In genomic region chr1:230978491-230979388, GRCh38 we compare ENCODE assay signal across 1 cellular context.
TF ChIP-seq lines count a peak whose summit lies in the region.

ARV1 (plus strand) TSS chr1:230979094; CDS start chr1:230979106, 12 bp downstream.
TTC13 (minus strand) TSS chr1:230978861; CDS start chr1:230978830, 31 bp downstream.

TF ChIP-seq in GM12878, 131 proteins besides CTCF, POLR2A, EP300 and RAD21 (continued from another document and continues in another):
- TF ChIP-seq MAX (IDR thresholded peaks at IDR 0.05; ENCODE audit: low read depth, low read length) (peak; percentile 59), SPI1 (IDR thresholded peaks at IDR 0.05; ENCODE audit: borderline replicate concordance, insufficient read depth, low read depth, low read length) (no peak; the same call in 1 of the 2 replicates), CHD1 (IDR thresholded peaks at IDR 0.05; ENCODE audit: low read depth, low read length) (no peak), SUZ12 (IDR thresholded peaks at IDR 0.05; ENCODE audit: unreplicated experiment) (no peak), MTA3 (IDR thresholded peaks at IDR 0.05; ENCODE audit: borderline replicate concordance, low read length) (no peak), IKZF1 (conservative IDR thresholded peaks at IDR 0.05) (peak; percentile 99), PBX3 (IDR thresholded peaks at IDR 0.05; ENCODE audit: insufficient replicate concordance, low read depth, low read length) (no peak), RELA (IDR thresholded peaks at IDR 0.05; ENCODE audit: borderline replicate concordance, partially characterized antibody) (peak; percentile 42), BRCA1 (IDR thresholded peaks at IDR 0.05; ENCODE audit: low read depth, low read length) (no peak), TBL1XR1 (IDR thresholded peaks at IDR 0.05; ENCODE audit: low read depth, low read length) (peak; percentile 27; the same call in 1 of the 2 replicates), TCF12 (IDR thresholded peaks at IDR 0.05; ENCODE audit: low read depth, low read length) (0 out of 2 replicates have a peak, but pooled peaks have one; percentile 51), NKRF (conservative IDR thresholded peaks at IDR 0.05) (peak; percentile 68), RBBP5 (conservative IDR thresholded peaks at IDR 0.05) (no peak), RAD51 (IDR thresholded peaks at IDR 0.05) (no peak), BCLAF1 (IDR thresholded peaks at IDR 0.05) (no peak), NR2C1 (IDR thresholded peaks at IDR 0.05) (peak; percentile 77), KDM1A (IDR thresholded peaks at IDR 0.05; ENCODE audit: borderline replicate concordance) (no peak), ZBTB33 (IDR thresholded peaks at IDR 0.05) (no peak), NR2C2 (IDR thresholded peaks at IDR 0.05; ENCODE audit: borderline replicate concordance, control insufficient read depth, insufficient read length, low read depth) (no peak), NBN (IDR thresholded peaks at IDR 0.05) (peak; percentile 88), ZNF24 (IDR thresholded peaks at IDR 0.05) (0 out of 2 replicates have a peak, but pooled peaks have one; percentile 29), ZBTB11 (CRISPR knock-in tag; IDR thresholded peaks at IDR 0.05) (no peak), CEBPB (IDR thresholded peaks at IDR 0.05; ENCODE audit: borderline replicate concordance in 1 of 2, low read depth in 2 of 2, low read length in 2 of 2) (no peak), MLLT1 (IDR thresholded peaks at IDR 0.05) (peak; percentile 81), ETV6 (conservative IDR thresholded peaks at IDR 0.05 in 1 of 2, IDR thresholded peaks at IDR 0.05 in 1 of 2; ENCODE audit: borderline replicate concordance in 1 of 2, low read depth in 1 of 2) (0 out of 4 replicates have a peak, but pooled peaks of 1 of the 2 experiments have one; percentile 32), USF1 (IDR thresholded peaks at IDR 0.05; ENCODE audit: borderline replicate concordance, extremely low read length, insufficient read depth, low read depth, low read length) (no peak), MYB (IDR thresholded peaks at IDR 0.05; ENCODE audit: borderline replicate concordance, low read depth, low read length) (peak; percentile 27; the same call in 1 of the 2 replicates), DPF2 (IDR thresholded peaks at IDR 0.05) (0 out of 2 replicates have a peak, but pooled peaks have one; percentile 3), STAT1 (conservative IDR thresholded peaks at IDR 0.05) (0 out of 2 replicates have a peak, but pooled peaks have one; percentile 22), CBX5 (IDR thresholded peaks at IDR 0.05; ENCODE audit: low read depth) (no peak), ZBED1 (IDR thresholded peaks at IDR 0.05; ENCODE audit: borderline replicate concordance) (no peak), ZNF274 (IDR thresholded peaks at IDR 0.05; ENCODE audit: insufficient read depth, insufficient read length) (no peak), ZZZ3 (IDR thresholded peaks at IDR 0.05; ENCODE audit: control insufficient read depth, insufficient read length, low read depth) (no peak), FOS (IDR thresholded peaks at IDR 0.05; ENCODE audit: borderline replicate concordance, extremely low read depth, insufficient read length) (no peak), CBX3 (IDR thresholded peaks at IDR 0.05; ENCODE audit: borderline replicate concordance, low read depth) (no peak), E4F1 (IDR thresholded peaks at IDR 0.05; ENCODE audit: borderline replicate concordance, partially characterized antibody) (peak; percentile 87), SMC3 (IDR thresholded peaks at IDR 0.05; ENCODE audit: borderline replicate concordance, low read length) (peak; percentile 40; the same call in 1 of the 2 replicates), MXI1 (IDR thresholded peaks at IDR 0.05; ENCODE audit: low read depth, low read length) (peak; percentile 91), SIX5 (IDR thresholded peaks at IDR 0.05; ENCODE audit: low read depth, low read length, severe bottlenecking) (peak; percentile 97), RCOR1 (conservative IDR thresholded peaks at IDR 0.05; ENCODE audit: low read depth, low read length) (0 out of 2 replicates have a peak, but pooled peaks have one; percentile 58), ELK1 (IDR thresholded peaks at IDR 0.05; ENCODE audit: low read depth, low read length) (peak; percentile 97)
